In the genomic region with DNA sequence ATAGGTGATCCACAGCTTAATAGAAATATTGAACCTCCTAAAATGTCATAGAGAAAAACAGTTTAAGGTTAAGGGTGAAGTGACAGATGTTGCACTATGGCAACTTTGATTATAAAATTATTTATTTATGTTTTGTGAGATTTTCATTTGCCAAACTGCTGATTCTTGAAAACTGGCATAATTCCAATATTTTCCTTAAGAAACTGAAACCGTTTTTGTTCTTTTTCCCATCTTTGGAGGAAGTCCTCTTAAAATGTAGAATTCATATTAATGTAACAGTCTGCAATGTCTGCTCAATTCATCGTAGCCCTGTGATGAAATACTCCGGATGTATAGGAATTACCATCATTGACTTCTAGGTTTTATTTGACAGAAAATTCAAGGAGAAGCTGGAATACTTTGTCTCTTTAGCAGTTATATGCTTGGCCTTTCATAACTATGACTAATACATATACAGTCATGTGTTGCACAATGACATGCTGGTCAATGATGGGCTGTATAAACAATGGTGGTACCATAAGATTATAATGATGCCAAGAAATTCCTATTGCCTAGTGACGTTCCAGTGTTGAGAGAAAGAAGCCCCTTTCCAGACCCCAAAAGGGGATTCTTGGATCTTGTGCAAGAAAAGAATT, we compare ENCODE assay signal across 1 cellular context.
TF ChIP-seq lines count a peak whose summit lies in the region.

No MANE protein-coding gene starts in this region.

TF ChIP-seq in SK-N-SH, 30 proteins besides CTCF, POLR2A, EP300 and RAD21 (continued from another document):
- TF ChIP-seq REST (IDR thresholded peaks at IDR 0.05; ENCODE audit: low read depth, low read length) (no peak), RCOR1 (IDR thresholded peaks at IDR 0.05; ENCODE audit: low read length) (no peak), MXI1 (IDR thresholded peaks at IDR 0.05; ENCODE audit: low read depth, low read length) (no peak), RFX5 (IDR thresholded peaks at IDR 0.05; ENCODE audit: low read length) (no peak), POLR2AphosphoS5 (IDR thresholded peaks at IDR 0.05; ENCODE audit: low read depth, low read length) (no peak), TAF1 (IDR thresholded peaks at IDR 0.05; ENCODE audit: borderline replicate concordance, low read depth, low read length) (no peak), EZH2phosphoT487 (IDR thresholded peaks at IDR 0.05; ENCODE audit: borderline replicate concordance, low read depth) (no peak), TEAD4 (IDR thresholded peaks at IDR 0.05; ENCODE audit: borderline replicate concordance, insufficient read depth) (no peak)
- TF ChIP-seq, protein P1, sequence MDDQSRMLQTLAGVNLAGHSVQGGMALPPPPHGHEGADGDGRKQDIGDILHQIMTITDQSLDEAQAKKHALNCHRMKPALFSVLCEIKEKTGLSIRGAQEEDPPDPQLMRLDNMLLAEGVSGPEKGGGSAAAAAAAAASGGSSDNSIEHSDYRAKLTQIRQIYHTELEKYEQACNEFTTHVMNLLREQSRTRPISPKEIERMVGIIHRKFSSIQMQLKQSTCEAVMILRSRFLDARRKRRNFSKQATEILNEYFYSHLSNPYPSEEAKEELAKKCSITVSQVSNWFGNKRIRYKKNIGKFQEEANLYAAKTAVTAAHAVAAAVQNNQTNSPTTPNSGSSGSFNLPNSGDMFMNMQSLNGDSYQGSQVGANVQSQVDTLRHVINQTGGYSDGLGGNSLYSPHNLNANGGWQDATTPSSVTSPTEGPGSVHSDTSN (IDR thresholded peaks at IDR 0.05): no peak
- TF ChIP-seq, protein P2, sequence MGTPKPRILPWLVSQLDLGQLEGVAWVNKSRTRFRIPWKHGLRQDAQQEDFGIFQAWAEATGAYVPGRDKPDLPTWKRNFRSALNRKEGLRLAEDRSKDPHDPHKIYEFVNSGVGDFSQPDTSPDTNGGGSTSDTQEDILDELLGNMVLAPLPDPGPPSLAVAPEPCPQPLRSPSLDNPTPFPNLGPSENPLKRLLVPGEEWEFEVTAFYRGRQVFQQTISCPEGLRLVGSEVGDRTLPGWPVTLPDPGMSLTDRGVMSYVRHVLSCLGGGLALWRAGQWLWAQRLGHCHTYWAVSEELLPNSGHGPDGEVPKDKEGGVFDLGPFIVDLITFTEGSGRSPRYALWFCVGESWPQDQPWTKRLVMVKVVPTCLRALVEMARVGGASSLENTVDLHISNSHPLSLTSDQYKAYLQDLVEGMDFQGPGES (IDR thresholded peaks at IDR 0.05; ENCODE audit: low read depth, low read length): no peak
